In the genomic region with DNA sequence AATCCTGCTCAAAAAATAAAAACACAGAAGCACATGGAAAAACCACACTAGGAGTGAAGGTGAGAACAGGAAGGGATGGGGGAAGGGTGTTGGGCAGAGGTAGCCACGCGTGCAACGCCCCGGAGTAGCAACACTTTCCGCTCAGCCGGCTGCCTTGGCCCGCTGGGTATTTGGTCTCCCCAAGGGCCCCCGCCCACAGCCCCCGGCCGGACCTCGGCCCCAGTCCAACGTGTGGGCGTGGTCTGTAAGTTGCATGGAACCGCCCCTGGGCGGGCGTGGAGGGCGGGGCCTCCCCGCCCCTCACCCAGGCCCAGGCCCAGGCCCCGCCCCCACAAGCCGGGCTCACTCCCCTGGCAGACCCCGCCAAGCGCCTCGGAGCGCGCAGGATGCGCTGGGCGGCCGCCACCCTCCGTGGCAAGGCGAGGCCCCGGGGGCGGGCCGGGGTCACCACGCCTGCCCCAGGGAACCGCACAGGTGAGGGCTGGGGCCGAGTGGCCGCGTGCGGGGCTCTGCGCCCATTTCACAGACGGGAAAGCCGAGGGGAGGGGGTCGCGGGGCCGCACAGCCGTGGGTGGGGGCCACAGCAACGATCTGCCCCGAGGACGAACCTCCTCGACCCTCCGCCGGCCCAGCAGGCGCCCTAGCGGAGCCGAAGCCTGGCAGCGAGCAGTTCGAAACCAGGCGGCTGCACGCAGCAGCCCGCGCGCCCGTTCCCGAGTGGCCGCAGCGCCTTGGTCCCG, we compare ENCODE assay signal across 1 cellular context.
TF ChIP-seq lines count a peak whose summit lies in the region.

A gene (plus strand): TSS at position 345 of the 740 bp plus-strand sequence. CDS start 42 bp downstream, at position 387.

TF ChIP-seq in GM12878, 131 proteins besides CTCF, POLR2A, EP300 and RAD21 (continued from another document and continues in another):
- TF ChIP-seq, protein P1, sequence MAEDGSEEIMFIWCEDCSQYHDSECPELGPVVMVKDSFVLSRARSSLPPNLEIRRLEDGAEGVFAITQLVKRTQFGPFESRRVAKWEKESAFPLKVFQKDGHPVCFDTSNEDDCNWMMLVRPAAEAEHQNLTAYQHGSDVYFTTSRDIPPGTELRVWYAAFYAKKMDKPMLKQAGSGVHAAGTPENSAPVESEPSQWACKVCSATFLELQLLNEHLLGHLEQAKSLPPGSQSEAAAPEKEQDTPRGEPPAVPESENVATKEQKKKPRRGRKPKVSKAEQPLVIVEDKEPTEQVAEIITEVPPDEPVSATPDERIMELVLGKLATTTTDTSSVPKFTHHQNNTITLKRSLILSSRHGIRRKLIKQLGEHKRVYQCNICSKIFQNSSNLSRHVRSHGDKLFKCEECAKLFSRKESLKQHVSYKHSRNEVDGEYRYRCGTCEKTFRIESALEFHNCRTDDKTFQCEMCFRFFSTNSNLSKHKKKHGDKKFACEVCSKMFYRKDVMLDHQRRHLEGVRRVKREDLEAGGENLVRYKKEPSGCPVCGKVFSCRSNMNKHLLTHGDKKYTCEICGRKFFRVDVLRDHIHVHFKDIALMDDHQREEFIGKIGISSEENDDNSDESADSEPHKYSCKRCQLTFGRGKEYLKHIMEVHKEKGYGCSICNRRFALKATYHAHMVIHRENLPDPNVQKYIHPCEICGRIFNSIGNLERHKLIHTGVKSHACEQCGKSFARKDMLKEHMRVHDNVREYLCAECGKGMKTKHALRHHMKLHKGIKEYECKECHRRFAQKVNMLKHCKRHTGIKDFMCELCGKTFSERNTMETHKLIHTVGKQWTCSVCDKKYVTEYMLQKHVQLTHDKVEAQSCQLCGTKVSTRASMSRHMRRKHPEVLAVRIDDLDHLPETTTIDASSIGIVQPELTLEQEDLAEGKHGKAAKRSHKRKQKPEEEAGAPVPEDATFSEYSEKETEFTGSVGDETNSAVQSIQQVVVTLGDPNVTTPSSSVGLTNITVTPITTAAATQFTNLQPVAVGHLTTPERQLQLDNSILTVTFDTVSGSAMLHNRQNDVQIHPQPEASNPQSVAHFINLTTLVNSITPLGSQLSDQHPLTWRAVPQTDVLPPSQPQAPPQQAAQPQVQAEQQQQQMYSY (CRISPR knock-in tag; IDR thresholded peaks at IDR 0.05), result no peak
- TF ChIP-seq MYC (IDR thresholded peaks at IDR 0.05; ENCODE audit: insufficient read depth, insufficient read length, insufficient replicate concordance, low read length, severe bottlenecking) (no peak), ESRRA (IDR thresholded peaks at IDR 0.05; ENCODE audit: low read length) (no peak), ZNF274 (IDR thresholded peaks at IDR 0.05; ENCODE audit: insufficient read depth, insufficient read length) (no peak), ATF7 (IDR thresholded peaks at IDR 0.05; ENCODE audit: low read depth) (no peak; the same call in 1 of the 2 replicates), RBBP5 (conservative IDR thresholded peaks at IDR 0.05) (no peak), ZBED1 (IDR thresholded peaks at IDR 0.05; ENCODE audit: borderline replicate concordance) (no peak), SPI1 (IDR thresholded peaks at IDR 0.05; ENCODE audit: borderline replicate concordance, insufficient read depth, low read depth, low read length) (no peak), IKZF2 (IDR thresholded peaks at IDR 0.05) (peak; percentile 95), RELA (IDR thresholded peaks at IDR 0.05; ENCODE audit: borderline replicate concordance, partially characterized antibody) (no peak), EED (IDR thresholded peaks at IDR 0.05; ENCODE audit: low read depth) (peak; percentile 53; the same call in 1 of the 2 replicates), NR2C1 (IDR thresholded peaks at IDR 0.05) (peak; percentile 11; the same call in 1 of the 2 replicates), NRF1 (conservative IDR thresholded peaks at IDR 0.05; ENCODE audit: low read depth, low read length) (no peak), ASH2L (IDR thresholded peaks at IDR 0.05; ENCODE audit: borderline replicate concordance, low read depth) (no peak), ZNF24 (IDR thresholded peaks at IDR 0.05) (no peak), SMC3 (IDR thresholded peaks at IDR 0.05; ENCODE audit: borderline replicate concordance, low read length) (no peak), POLR2AphosphoS5 (IDR thresholded peaks at IDR 0.05; ENCODE audit: low read length) (no peak), JUND (IDR thresholded peaks at IDR 0.05; ENCODE audit: low read depth, low read length) (no peak), SREBF2 (IDR thresholded peaks at IDR 0.05; ENCODE audit: low read length) (no peak), TCF12 (IDR thresholded peaks at IDR 0.05; ENCODE audit: low read depth, low read length) (0 out of 2 replicates have a peak, but pooled peaks have one; percentile 55), DPF2 (IDR thresholded peaks at IDR 0.05) (peak; percentile 79), TCF3 (IDR thresholded peaks at IDR 0.05; ENCODE audit: borderline replicate concordance, insufficient read depth, low read depth, low read length) (no peak)
- TF ChIP-seq, protein P2, sequence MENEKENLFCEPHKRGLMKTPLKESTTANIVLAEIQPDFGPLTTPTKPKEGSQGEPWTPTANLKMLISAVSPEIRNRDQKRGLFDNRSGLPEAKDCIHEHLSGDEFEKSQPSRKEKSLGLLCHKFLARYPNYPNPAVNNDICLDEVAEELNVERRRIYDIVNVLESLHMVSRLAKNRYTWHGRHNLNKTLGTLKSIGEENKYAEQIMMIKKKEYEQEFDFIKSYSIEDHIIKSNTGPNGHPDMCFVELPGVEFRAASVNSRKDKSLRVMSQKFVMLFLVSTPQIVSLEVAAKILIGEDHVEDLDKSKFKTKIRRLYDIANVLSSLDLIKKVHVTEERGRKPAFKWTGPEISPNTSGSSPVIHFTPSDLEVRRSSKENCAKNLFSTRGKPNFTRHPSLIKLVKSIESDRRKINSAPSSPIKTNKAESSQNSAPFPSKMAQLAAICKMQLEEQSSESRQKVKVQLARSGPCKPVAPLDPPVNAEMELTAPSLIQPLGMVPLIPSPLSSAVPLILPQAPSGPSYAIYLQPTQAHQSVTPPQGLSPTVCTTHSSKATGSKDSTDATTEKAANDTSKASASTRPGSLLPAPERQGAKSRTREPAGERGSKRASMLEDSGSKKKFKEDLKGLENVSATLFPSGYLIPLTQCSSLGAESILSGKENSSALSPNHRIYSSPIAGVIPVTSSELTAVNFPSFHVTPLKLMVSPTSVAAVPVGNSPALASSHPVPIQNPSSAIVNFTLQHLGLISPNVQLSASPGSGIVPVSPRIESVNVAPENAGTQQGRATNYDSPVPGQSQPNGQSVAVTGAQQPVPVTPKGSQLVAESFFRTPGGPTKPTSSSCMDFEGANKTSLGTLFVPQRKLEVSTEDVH (IDR thresholded peaks at IDR 0.05; ENCODE audit: low read depth, partially characterized antibody), result no peak
- TF ChIP-seq, protein P3, sequence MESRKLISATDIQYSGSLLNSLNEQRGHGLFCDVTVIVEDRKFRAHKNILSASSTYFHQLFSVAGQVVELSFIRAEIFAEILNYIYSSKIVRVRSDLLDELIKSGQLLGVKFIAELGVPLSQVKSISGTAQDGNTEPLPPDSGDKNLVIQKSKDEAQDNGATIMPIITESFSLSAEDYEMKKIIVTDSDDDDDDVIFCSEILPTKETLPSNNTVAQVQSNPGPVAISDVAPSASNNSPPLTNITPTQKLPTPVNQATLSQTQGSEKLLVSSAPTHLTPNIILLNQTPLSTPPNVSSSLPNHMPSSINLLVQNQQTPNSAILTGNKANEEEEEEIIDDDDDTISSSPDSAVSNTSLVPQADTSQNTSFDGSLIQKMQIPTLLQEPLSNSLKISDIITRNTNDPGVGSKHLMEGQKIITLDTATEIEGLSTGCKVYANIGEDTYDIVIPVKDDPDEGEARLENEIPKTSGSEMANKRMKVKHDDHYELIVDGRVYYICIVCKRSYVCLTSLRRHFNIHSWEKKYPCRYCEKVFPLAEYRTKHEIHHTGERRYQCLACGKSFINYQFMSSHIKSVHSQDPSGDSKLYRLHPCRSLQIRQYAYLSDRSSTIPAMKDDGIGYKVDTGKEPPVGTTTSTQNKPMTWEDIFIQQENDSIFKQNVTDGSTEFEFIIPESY (IDR thresholded peaks at IDR 0.05), result no peak
- TF ChIP-seq, protein P4, sequence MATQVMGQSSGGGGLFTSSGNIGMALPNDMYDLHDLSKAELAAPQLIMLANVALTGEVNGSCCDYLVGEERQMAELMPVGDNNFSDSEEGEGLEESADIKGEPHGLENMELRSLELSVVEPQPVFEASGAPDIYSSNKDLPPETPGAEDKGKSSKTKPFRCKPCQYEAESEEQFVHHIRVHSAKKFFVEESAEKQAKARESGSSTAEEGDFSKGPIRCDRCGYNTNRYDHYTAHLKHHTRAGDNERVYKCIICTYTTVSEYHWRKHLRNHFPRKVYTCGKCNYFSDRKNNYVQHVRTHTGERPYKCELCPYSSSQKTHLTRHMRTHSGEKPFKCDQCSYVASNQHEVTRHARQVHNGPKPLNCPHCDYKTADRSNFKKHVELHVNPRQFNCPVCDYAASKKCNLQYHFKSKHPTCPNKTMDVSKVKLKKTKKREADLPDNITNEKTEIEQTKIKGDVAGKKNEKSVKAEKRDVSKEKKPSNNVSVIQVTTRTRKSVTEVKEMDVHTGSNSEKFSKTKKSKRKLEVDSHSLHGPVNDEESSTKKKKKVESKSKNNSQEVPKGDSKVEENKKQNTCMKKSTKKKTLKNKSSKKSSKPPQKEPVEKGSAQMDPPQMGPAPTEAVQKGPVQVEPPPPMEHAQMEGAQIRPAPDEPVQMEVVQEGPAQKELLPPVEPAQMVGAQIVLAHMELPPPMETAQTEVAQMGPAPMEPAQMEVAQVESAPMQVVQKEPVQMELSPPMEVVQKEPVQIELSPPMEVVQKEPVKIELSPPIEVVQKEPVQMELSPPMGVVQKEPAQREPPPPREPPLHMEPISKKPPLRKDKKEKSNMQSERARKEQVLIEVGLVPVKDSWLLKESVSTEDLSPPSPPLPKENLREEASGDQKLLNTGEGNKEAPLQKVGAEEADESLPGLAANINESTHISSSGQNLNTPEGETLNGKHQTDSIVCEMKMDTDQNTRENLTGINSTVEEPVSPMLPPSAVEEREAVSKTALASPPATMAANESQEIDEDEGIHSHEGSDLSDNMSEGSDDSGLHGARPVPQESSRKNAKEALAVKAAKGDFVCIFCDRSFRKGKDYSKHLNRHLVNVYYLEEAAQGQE (IDR thresholded peaks at IDR 0.05; ENCODE audit: low read depth, low read length), result no peak
- TF ChIP-seq, protein P5, sequence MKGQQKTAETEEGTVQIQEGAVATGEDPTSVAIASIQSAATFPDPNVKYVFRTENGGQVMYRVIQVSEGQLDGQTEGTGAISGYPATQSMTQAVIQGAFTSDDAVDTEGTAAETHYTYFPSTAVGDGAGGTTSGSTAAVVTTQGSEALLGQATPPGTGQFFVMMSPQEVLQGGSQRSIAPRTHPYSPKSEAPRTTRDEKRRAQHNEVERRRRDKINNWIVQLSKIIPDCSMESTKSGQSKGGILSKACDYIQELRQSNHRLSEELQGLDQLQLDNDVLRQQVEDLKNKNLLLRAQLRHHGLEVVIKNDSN (IDR thresholded peaks at IDR 0.05; ENCODE audit: borderline replicate concordance, extremely low read length, insufficient read depth, low read depth, low read length), result no peak
- TF ChIP-seq, protein P6, sequence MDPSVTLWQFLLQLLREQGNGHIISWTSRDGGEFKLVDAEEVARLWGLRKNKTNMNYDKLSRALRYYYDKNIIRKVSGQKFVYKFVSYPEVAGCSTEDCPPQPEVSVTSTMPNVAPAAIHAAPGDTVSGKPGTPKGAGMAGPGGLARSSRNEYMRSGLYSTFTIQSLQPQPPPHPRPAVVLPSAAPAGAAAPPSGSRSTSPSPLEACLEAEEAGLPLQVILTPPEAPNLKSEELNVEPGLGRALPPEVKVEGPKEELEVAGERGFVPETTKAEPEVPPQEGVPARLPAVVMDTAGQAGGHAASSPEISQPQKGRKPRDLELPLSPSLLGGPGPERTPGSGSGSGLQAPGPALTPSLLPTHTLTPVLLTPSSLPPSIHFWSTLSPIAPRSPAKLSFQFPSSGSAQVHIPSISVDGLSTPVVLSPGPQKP (IDR thresholded peaks at IDR 0.05; ENCODE audit: low read depth, low read length), result no peak
- TF ChIP-seq, protein P7, sequence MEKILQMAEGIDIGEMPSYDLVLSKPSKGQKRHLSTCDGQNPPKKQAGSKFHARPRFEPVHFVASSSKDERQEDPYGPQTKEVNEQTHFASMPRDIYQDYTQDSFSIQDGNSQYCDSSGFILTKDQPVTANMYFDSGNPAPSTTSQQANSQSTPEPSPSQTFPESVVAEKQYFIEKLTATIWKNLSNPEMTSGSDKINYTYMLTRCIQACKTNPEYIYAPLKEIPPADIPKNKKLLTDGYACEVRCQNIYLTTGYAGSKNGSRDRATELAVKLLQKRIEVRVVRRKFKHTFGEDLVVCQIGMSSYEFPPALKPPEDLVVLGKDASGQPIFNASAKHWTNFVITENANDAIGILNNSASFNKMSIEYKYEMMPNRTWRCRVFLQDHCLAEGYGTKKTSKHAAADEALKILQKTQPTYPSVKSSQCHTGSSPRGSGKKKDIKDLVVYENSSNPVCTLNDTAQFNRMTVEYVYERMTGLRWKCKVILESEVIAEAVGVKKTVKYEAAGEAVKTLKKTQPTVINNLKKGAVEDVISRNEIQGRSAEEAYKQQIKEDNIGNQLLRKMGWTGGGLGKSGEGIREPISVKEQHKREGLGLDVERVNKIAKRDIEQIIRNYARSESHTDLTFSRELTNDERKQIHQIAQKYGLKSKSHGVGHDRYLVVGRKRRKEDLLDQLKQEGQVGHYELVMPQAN (conservative IDR thresholded peaks at IDR 0.05), result peak; percentile 49; the same call in 1 of the 2 replicates
- TF ChIP-seq, protein P8, sequence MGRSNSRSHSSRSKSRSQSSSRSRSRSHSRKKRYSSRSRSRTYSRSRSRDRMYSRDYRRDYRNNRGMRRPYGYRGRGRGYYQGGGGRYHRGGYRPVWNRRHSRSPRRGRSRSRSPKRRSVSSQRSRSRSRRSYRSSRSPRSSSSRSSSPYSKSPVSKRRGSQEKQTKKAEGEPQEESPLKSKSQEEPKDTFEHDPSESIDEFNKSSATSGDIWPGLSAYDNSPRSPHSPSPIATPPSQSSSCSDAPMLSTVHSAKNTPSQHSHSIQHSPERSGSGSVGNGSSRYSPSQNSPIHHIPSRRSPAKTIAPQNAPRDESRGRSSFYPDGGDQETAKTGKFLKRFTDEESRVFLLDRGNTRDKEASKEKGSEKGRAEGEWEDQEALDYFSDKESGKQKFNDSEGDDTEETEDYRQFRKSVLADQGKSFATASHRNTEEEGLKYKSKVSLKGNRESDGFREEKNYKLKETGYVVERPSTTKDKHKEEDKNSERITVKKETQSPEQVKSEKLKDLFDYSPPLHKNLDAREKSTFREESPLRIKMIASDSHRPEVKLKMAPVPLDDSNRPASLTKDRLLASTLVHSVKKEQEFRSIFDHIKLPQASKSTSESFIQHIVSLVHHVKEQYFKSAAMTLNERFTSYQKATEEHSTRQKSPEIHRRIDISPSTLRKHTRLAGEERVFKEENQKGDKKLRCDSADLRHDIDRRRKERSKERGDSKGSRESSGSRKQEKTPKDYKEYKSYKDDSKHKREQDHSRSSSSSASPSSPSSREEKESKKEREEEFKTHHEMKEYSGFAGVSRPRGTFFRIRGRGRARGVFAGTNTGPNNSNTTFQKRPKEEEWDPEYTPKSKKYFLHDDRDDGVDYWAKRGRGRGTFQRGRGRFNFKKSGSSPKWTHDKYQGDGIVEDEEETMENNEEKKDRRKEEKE (IDR thresholded peaks at IDR 0.05), result no peak
- TF ChIP-seq, protein P9, sequence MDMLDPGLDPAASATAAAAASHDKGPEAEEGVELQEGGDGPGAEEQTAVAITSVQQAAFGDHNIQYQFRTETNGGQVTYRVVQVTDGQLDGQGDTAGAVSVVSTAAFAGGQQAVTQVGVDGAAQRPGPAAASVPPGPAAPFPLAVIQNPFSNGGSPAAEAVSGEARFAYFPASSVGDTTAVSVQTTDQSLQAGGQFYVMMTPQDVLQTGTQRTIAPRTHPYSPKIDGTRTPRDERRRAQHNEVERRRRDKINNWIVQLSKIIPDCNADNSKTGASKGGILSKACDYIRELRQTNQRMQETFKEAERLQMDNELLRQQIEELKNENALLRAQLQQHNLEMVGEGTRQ (IDR thresholded peaks at IDR 0.05; ENCODE audit: borderline replicate concordance, low read depth, low read length), result no peak
- TF ChIP-seq, protein P10, sequence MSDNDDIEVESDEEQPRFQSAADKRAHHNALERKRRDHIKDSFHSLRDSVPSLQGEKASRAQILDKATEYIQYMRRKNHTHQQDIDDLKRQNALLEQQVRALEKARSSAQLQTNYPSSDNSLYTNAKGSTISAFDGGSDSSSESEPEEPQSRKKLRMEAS (IDR thresholded peaks at IDR 0.05; ENCODE audit: low read depth, low read length), result no peak
